ENCODE assay signal across 3 cellular contexts in genomic region chr6:45212976-45213375, GRCh38.
TF ChIP-seq lines count a peak whose summit lies in the region.

No MANE protein-coding gene starts in this region.

TF ChIP-seq in GM23338, 12 proteins besides CTCF, POLR2A, EP300 and RAD21 (continues in another document):
- TF ChIP-seq, protein P1, sequence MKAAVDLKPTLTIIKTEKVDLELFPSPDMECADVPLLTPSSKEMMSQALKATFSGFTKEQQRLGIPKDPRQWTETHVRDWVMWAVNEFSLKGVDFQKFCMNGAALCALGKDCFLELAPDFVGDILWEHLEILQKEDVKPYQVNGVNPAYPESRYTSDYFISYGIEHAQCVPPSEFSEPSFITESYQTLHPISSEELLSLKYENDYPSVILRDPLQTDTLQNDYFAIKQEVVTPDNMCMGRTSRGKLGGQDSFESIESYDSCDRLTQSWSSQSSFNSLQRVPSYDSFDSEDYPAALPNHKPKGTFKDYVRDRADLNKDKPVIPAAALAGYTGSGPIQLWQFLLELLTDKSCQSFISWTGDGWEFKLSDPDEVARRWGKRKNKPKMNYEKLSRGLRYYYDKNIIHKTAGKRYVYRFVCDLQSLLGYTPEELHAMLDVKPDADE (IDR thresholded peaks at IDR 0.05), result no peak
- no peak for TF ChIP-seq ZNF331 (CRISPR knock-in tag; IDR thresholded peaks at IDR 0.05; ENCODE audit: low read depth)
- TF ChIP-seq POLR2AphosphoS5 (IDR thresholded peaks at IDR 0.05; ENCODE audit: low read depth), result no peak
- no peak for TF ChIP-seq ZNF462 (CRISPR knock-in tag; IDR thresholded peaks at IDR 0.05)

TF ChIP-seq in H1, 55 proteins besides CTCF, POLR2A, EP300 and RAD21:
- no peak for TF ChIP-seq SUZ12 (IDR thresholded peaks at IDR 0.05; ENCODE audit: low read length)
- TF ChIP-seq JUN (IDR thresholded peaks at IDR 0.05; ENCODE audit: low read depth, low read length), result no peak
- no peak for TF ChIP-seq CHD7 (IDR thresholded peaks at IDR 0.05; ENCODE audit: insufficient replicate concordance, low read length)
- no peak for TF ChIP-seq ATF3 (IDR thresholded peaks at IDR 0.05; ENCODE audit: insufficient read depth, low read depth, low read length)
- no peak for TF ChIP-seq TCF12 (IDR thresholded peaks at IDR 0.05; ENCODE audit: low read depth, low read length)
- no peak for TF ChIP-seq E2F6 (IDR thresholded peaks at IDR 0.05)
- no peak for TF ChIP-seq SIRT6 (IDR thresholded peaks at IDR 0.05; ENCODE audit: low read length)
- no peak for TF ChIP-seq CTBP2 (IDR thresholded peaks at IDR 0.05; ENCODE audit: borderline replicate concordance, insufficient read depth, insufficient read length, low read length)

TF ChIP-seq in HepG2, 621 proteins besides CTCF, POLR2A, EP300 and RAD21:
- TF ChIP-seq ZNF672 (CRISPR knock-in tag; IDR thresholded peaks at IDR 0.05) (no peak), FOXP1 (IDR thresholded peaks at IDR 0.05) (no peak), FOXP1 (CRISPR knock-in tag; IDR thresholded peaks at IDR 0.05) (no peak), CBX1 (IDR thresholded peaks at IDR 0.05; ENCODE audit: low read depth) (no peak), ZNF276 (CRISPR knock-in tag; IDR thresholded peaks at IDR 0.05; ENCODE audit: low read depth) (no peak)
